ENCODE assay signal across 19 cellular contexts in genomic region chr14:102998393-102998792, GRCh38. TPM values are rescaled to one million over a fixed set of nuclear protein-coding genes. Genes with fewer than 3 reads are reported as not detected.
DNase-seq lines count a peak whose midpoint lies in the region; ATAC-seq and TF ChIP-seq lines count a peak whose summit lies in the region.
"Had no signal": no experiment of that assay in that cellular context is flagged by ENCODE, and none has a peak within 500 bp of the region (broad histone marks: within the 10 kb centered on the region; RNA-seq: fewer than 3 reads in every experiment).

No MANE protein-coding gene starts in this region.

- no peak overlapping the region for H3K4me3 Mint-ChIP-seq in activated T-helper 2 cell treated with anti-CD3 and anti-CD28 coated beads, Interferon-gamma antibody, Interleukin-2, Interleukin-4, amounts not matched to agents 10 μg/mL and 5 μg/mL and 100 μg/mL, durations not matched to agents 14 hours and 24 hours and 36 hours (ENCODE audit: low read depth)
- no peak overlapping the region for H3K4me3 Mint-ChIP-seq in endodermal cell
- no peak overlapping the region for H3K4me3 Mint-ChIP-seq in activated naive CD4-positive, alpha-beta T cell treated with anti-CD3 and anti-CD28 coated beads for 36 hours
- H3K4me3 Mint-ChIP-seq: CD14-positive monocyte had no signal

- H2AFZ ChIP-seq in GM23248: no peak overlapping the region
- H2AFZ ChIP-seq in fibroblast of lung (ENCODE audit: low read length): no peak overlapping the region
- H2AFZ ChIP-seq in osteoblast (ENCODE audit: low read length): no peak overlapping the region

- H3K4me1 Mint-ChIP-seq in activated T-helper 2 cell treated with anti-CD3 and anti-CD28 coated beads, Interferon-gamma antibody, Interleukin-2, Interleukin-4, amounts not matched to agents 10 μg/mL and 5 μg/mL and 100 μg/mL, durations not matched to agents 14 hours and 24 hours and 36 hours (ENCODE audit: low read depth): no peaks in the 10 kb centered on the region
- no peaks in the 10 kb centered on the region for H3K4me1 Mint-ChIP-seq in endodermal cell
- H3K4me1 Mint-ChIP-seq in activated naive CD4-positive, alpha-beta T cell treated with anti-CD3 and anti-CD28 coated beads for 36 hours (ENCODE audit: low read depth): no peaks in the 10 kb centered on the region

- in situ Hi-C loops in GM23248 (cut with MboI): no loop called here

- no peak overlapping the region for H3K27ac Mint-ChIP-seq in activated T-helper 2 cell treated with anti-CD3 and anti-CD28 coated beads, Interferon-gamma antibody, Interleukin-2, Interleukin-4, amounts not matched to agents 10 μg/mL and 5 μg/mL and 100 μg/mL, durations not matched to agents 14 hours and 24 hours and 36 hours
- H3K27ac Mint-ChIP-seq in endodermal cell: no peak overlapping the region
- no peak overlapping the region for H3K27ac Mint-ChIP-seq in activated naive CD4-positive, alpha-beta T cell treated with anti-CD3 and anti-CD28 coated beads for 36 hours
- H3K27ac Mint-ChIP-seq: CD14-positive monocyte had no signal

- no peak for ATAC-seq in SK-N-SH treated with all-trans-retinoic acid at 6 μM for 48 hours
- ATAC-seq: A549 had no signal

- no peak for TF ChIP-seq CTCF in fibroblast of lung (conservative IDR thresholded peaks at IDR 0.05 in 1 of 2, IDR thresholded peaks at IDR 0.05 in 1 of 2; ENCODE audit: low read depth in 1 of 2, low read length in 2 of 2)
- TF ChIP-seq CTCF in osteoblast (IDR thresholded peaks at IDR 0.05; ENCODE audit: extremely low read depth, low read depth, low read length): no peak
- TF ChIP-seq CTCF in endodermal cell (conservative IDR thresholded peaks at IDR 0.05): no peak

- H3K4me2 ChIP-seq in GM23248 (ENCODE audit: unreplicated experiment): no peak overlapping the region
- H3K4me2 ChIP-seq in fibroblast of lung (ENCODE audit: extremely low read depth, insufficient read depth, low read length): no peak overlapping the region
- peak overlapping the region; percentile 9 for H3K4me2 ChIP-seq in osteoblast (ENCODE audit: insufficient read depth, low read length)
- H3K4me2 ChIP-seq: A549 had no signal

- H3K4me1 ChIP-seq in GM23248 (ENCODE audit: insufficient read depth) (peaks cover 16% of the 10 kb centered on the region), fibroblast of lung (ENCODE audit: control insufficient read depth, extremely low read depth, insufficient read depth, low read length) (peaks cover 3% of the 10 kb centered on the region), osteoblast (ENCODE audit: insufficient read depth, low read length) (peaks cover 30% of the 10 kb centered on the region), endodermal cell (ENCODE audit: control insufficient read depth, insufficient read depth, low read length) (no peaks in the 10 kb centered on the region)

- H3K36me3 Mint-ChIP-seq in activated T-helper 2 cell treated with anti-CD3 and anti-CD28 coated beads, Interferon-gamma antibody, Interleukin-2, Interleukin-4, amounts not matched to agents 10 μg/mL and 5 μg/mL and 100 μg/mL, durations not matched to agents 14 hours and 24 hours and 36 hours (ENCODE audit: low read depth): no peaks in the 10 kb centered on the region
- peaks cover 53% of the 10 kb centered on the region for H3K36me3 Mint-ChIP-seq in endodermal cell (ENCODE audit: low read depth)
- no peaks in the 10 kb centered on the region for H3K36me3 Mint-ChIP-seq in activated naive CD4-positive, alpha-beta T cell treated with anti-CD3 and anti-CD28 coated beads for 36 hours (ENCODE audit: low read depth)

- H3K9me3 ChIP-seq in GM23248 (ENCODE audit: low read depth) (no peaks in the 10 kb centered on the region), fibroblast of lung (ENCODE audit: control insufficient read depth, insufficient read depth, low read depth, low read length) (no peaks in the 10 kb centered on the region), osteoblast (ENCODE audit: low read depth, low read length) (no peaks in the 10 kb centered on the region), endodermal cell (ENCODE audit: control insufficient read depth, low read length) (no peaks in the 10 kb centered on the region)
- H3K9me3 ChIP-seq: A549, SJSA1 had no signal

- no peaks in the 10 kb centered on the region for H3K9me3 Mint-ChIP-seq in activated T-helper 2 cell treated with anti-CD3 and anti-CD28 coated beads, Interferon-gamma antibody, Interleukin-2, Interleukin-4, amounts not matched to agents 10 μg/mL and 5 μg/mL and 100 μg/mL, durations not matched to agents 14 hours and 24 hours and 36 hours
- no peaks in the 10 kb centered on the region for H3K9me3 Mint-ChIP-seq in endodermal cell
- H3K9me3 Mint-ChIP-seq in activated naive CD4-positive, alpha-beta T cell treated with anti-CD3 and anti-CD28 coated beads for 36 hours: no peaks in the 10 kb centered on the region

- no peaks in the 10 kb centered on the region for H3K27me3 ChIP-seq in GM23248 (replicated peaks; ENCODE audit: insufficient read depth)
- no peaks in the 10 kb centered on the region for H3K27me3 ChIP-seq in fibroblast of lung (ENCODE audit: control insufficient read depth, insufficient read depth, low read length)
- H3K27me3 ChIP-seq in osteoblast (ENCODE audit: insufficient read depth, low read length): no peaks in the 10 kb centered on the region
- H3K27me3 ChIP-seq in endodermal cell (ENCODE audit: control insufficient read depth, insufficient read depth, low read length, poor library complexity, severe bottlenecking): no peaks in the 10 kb centered on the region
- H3K27me3 ChIP-seq: SJSA1 had no signal

- 74% methylated on average over 6 of the region's 6 CpGs for WGBS in GM23248 (ENCODE audit: low coverage in 1 of 2, low lambda C conversion rate in 2 of 2, missing lambda C conversion rate in 2 of 2), 2 experiments
- 90 to 95% methylated on average over 3 to 6 of the region's 6 CpGs for WGBS in endodermal cell (ENCODE audit: insufficient coverage in 1 of 2, insufficient read length in 1 of 2), 2 experiments

- H3K79me2 ChIP-seq in GM23248 (ENCODE audit: insufficient read depth): peaks cover 87% of the 10 kb centered on the region
- peaks cover 2% of the 10 kb centered on the region for H3K79me2 ChIP-seq in fibroblast of lung (ENCODE audit: control insufficient read depth, insufficient read depth, low read length)
- peaks cover 85% of the 10 kb centered on the region for H3K79me2 ChIP-seq in osteoblast (ENCODE audit: insufficient read depth, low read length)

- no peaks in the 10 kb centered on the region for H3K27me3 Mint-ChIP-seq in activated T-helper 2 cell treated with anti-CD3 and anti-CD28 coated beads, Interferon-gamma antibody, Interleukin-2, Interleukin-4, amounts not matched to agents 10 μg/mL and 5 μg/mL and 100 μg/mL, durations not matched to agents 14 hours and 24 hours and 36 hours (ENCODE audit: low read depth)
- H3K27me3 Mint-ChIP-seq in endodermal cell (ENCODE audit: insufficient read depth): no peaks in the 10 kb centered on the region
- H3K27me3 Mint-ChIP-seq in activated naive CD4-positive, alpha-beta T cell treated with anti-CD3 and anti-CD28 coated beads for 36 hours (ENCODE audit: low read depth): no peaks in the 10 kb centered on the region

- peak overlapping the region; percentile 29; the same call in 1 of the 2 replicates for H3K27ac ChIP-seq in GM23248
- H3K27ac ChIP-seq in fibroblast of lung (ENCODE audit: insufficient read depth, low read length): peak overlapping the region; percentile 14
- H3K27ac ChIP-seq in osteoblast (ENCODE audit: low read depth, low read length): peak overlapping the region; percentile 51
- H3K27ac ChIP-seq in endodermal cell (ENCODE audit: low read depth, low read length): no peak overlapping the region
- H3K27ac ChIP-seq: A549, HL-60, SJSA1 had no signal

- intact Hi-C loops in activated T-helper 2 cell treated with anti-CD3 and anti-CD28 coated beads, Interferon-gamma antibody, Interleukin-2, Interleukin-4, amounts not matched to agents 10 μg/mL and 5 μg/mL and 100 μg/mL, durations not matched to agents 14 hours and 24 hours and 36 hours (cut with micrococcal nuclease): no loop called here
- intact Hi-C loops in activated naive CD4-positive, alpha-beta T cell treated with anti-CD3 and anti-CD28 coated beads for 36 hours (cut with micrococcal nuclease): no loop called here

- peaks cover 8% of the 10 kb centered on the region; the same call in 1 of the 2 replicates for H3F3A ChIP-seq in GM23248 (ENCODE audit: insufficient read depth)

- H3K4me3 ChIP-seq in GM23248: no peak overlapping the region
- H3K4me3 ChIP-seq in fibroblast of lung (replicated peaks in 1 of 4; ENCODE audit: control extremely low read depth in 1 of 4, insufficient read depth in 1 of 4, low read depth in 3 of 4, low read length in 4 of 4): no peak overlapping the region
- H3K4me3 ChIP-seq in osteoblast (ENCODE audit: insufficient read depth, low read length): no peak overlapping the region
- no peak overlapping the region for H3K4me3 ChIP-seq in endodermal cell (ENCODE audit: low read length)
- H3K4me3 ChIP-seq: A549, SJSA1 had no signal

- peak; percentile 57 for DNase-seq in GM23248
- DNase-seq in amniotic epithelial cell (ENCODE audit: low read depth): peak; percentile 71
- DNase-seq in fibroblast of lung (ENCODE audit: low read depth in 2 of 2): peak; percentile 47 to 68
- DNase-seq in osteoblast (ENCODE audit: insufficient read length, low spot score, missing footprints): peak; percentile 97
- DNase-seq in activated T-helper 2 cell treated with anti-CD3 and anti-CD28 coated beads, Interferon-gamma antibody, Interleukin-2, Interleukin-4, amounts not matched to agents 10 μg/mL and 5 μg/mL and 100 μg/mL, durations not matched to agents 14 hours and 24 hours and 36 hours (ENCODE audit: low spot score): no peak
- DNase-seq in endodermal cell: no peak
- no peak for DNase-seq in activated naive CD4-positive, alpha-beta T cell treated with anti-CD3 and anti-CD28 coated beads for 36 hours
- DNase-seq: DMS 273 treated with DMSO at 0.1 percent for 48 hours, H7, NCI-H1048, NCI-H1436 treated with DMSO at 0.1 percent for 48 hours, NCI-H2081, NCI-H510A treated with DMSO at 0.1 percent for 48 hours, NCI-H82 had no signal

- H4K20me1 ChIP-seq in GM23248 (ENCODE audit: insufficient read depth): no peaks in the 10 kb centered on the region
- no peaks in the 10 kb centered on the region for H4K20me1 ChIP-seq in fibroblast of lung (ENCODE audit: control insufficient read depth, extremely low read depth, insufficient read depth, low read length)
- peaks cover 39% of the 10 kb centered on the region for H4K20me1 ChIP-seq in osteoblast (ENCODE audit: insufficient read depth, low read length)

- H3K9ac ChIP-seq in GM23248: no peak overlapping the region
- H3K9ac ChIP-seq in fibroblast of lung (ENCODE audit: insufficient read depth, low read length): no peak overlapping the region
- no peak overlapping the region for H3K9ac ChIP-seq in endodermal cell (ENCODE audit: extremely low read depth, low read length, poor library complexity, severe bottlenecking)

- no peaks in the 10 kb centered on the region for H3K9me2 ChIP-seq in GM23248 (ENCODE audit: insufficient read depth)

- CTCF ChIA-PET in activated naive CD4-positive, alpha-beta T cell treated with anti-CD3 and anti-CD28 coated beads for 36 hours (lab: Charles Lee): no interaction called here

- peaks cover 9% of the 10 kb centered on the region; the same call in 1 of the 2 replicates for H3K36me3 ChIP-seq in GM23248 (ENCODE audit: low read depth)
- H3K36me3 ChIP-seq in fibroblast of lung (ENCODE audit: control insufficient read depth, insufficient read depth, low read length): peaks cover 28% of the 10 kb centered on the region
- peaks cover 44% of the 10 kb centered on the region for H3K36me3 ChIP-seq in osteoblast (ENCODE audit: insufficient read depth, low read length)
- H3K36me3 ChIP-seq in endodermal cell (ENCODE audit: control insufficient read depth, insufficient read depth, low read length): peaks cover 60% of the 10 kb centered on the region

RNA-seq across cellular contexts. Expression of gene CDC42BPB, which starts 59.0 kb away (rescaled TPM):
- total RNA-seq in GM23248 (2014; rRNA removed; shearing (Covaris generic)): 94.5 and 106 TPM in 2 replicates
- 10.3 and 13.0 TPM in 2 replicates for polyA plus RNA-seq in GM23248 (2016; fragmentation: Nextera tagmentation; extraction: Ambion mirVana)
- total RNA-seq in fibroblast of lung: 66.8 and 98.3 TPM in 2 replicates
- 44.8 and 53.1 TPM in 2 replicates for polyA plus RNA-seq in fibroblast of lung
- polyA plus RNA-seq in fibroblast of lung (2012): 52.4 and 59.6 TPM in 2 replicates
- 258 and 297 TPM in 2 replicates for polyA minus RNA-seq in fibroblast of lung (ENCODE audit: low replicate concordance)
- total RNA-seq in osteoblast: 99.9 and 118 TPM in 2 replicates
- total RNA-seq in activated T-helper 2 cell treated with anti-CD3 and anti-CD28 coated beads, Interferon-gamma antibody, Interleukin-2, Interleukin-4, amounts not matched to agents 10 μg/mL and 5 μg/mL and 100 μg/mL, durations not matched to agents 14 hours and 24 hours and 36 hours: 2.3 and 3.5 TPM in 2 replicates
- 100 to 1,000 TPM; 120 to 123 TPM for total RNA-seq in endodermal cell
- polyA plus RNA-seq in endodermal cell (2013, experiment 1 of 2): 82.7 TPM
- 80.3 TPM for polyA plus RNA-seq in endodermal cell (2013, experiment 2 of 2)
- total RNA-seq in activated naive CD4-positive, alpha-beta T cell treated with anti-CD3 and anti-CD28 coated beads for 36 hours: 1 to 10 TPM; 2.5 to 3.2 TPM

Comparison
In these comparisons a context has a peak if more than half of its experiments do, and no peak if none do; other contexts are left out.
1. DNase-seq: peak in GM23248 (single experiment), amniotic epithelial cell (single experiment), fibroblast of lung (2 of 2) and osteoblast (single experiment); none in activated T-helper 2 cell treated with anti-CD3 and anti-CD28 coated beads, Interferon-gamma antibody, Interleukin-2, Interleukin-4, amounts not matched to agents 10 μg/mL and 5 μg/mL and 100 μg/mL, durations not matched to agents 14 hours and 24 hours and 36 hours (single experiment), endodermal cell (single experiment) and activated naive CD4-positive, alpha-beta T cell treated with anti-CD3 and anti-CD28 coated beads for 36 hours (single experiment).
2. RNA of gene CDC42BPB, which starts 59.0 kb away (total RNA-seq): 120 to 123 TPM in endodermal cell, 99.9 to 118 TPM in osteoblast, 94.5 to 106 TPM in GM23248 and 66.8 to 98.3 TPM in fibroblast of lung; 2.3 to 3.5 TPM in activated T-helper 2 cell treated with anti-CD3 and anti-CD28 coated beads, Interferon-gamma antibody, Interleukin-2, Interleukin-4, amounts not matched to agents 10 μg/mL and 5 μg/mL and 100 μg/mL, durations not matched to agents 14 hours and 24 hours and 36 hours and 2.5 to 3.2 TPM in activated naive CD4-positive, alpha-beta T cell treated with anti-CD3 and anti-CD28 coated beads for 36 hours; every median in the first group is over 10 times any median in the second.